17 cellular contexts compared by ENCODE assay signal in the genomic region with DNA sequence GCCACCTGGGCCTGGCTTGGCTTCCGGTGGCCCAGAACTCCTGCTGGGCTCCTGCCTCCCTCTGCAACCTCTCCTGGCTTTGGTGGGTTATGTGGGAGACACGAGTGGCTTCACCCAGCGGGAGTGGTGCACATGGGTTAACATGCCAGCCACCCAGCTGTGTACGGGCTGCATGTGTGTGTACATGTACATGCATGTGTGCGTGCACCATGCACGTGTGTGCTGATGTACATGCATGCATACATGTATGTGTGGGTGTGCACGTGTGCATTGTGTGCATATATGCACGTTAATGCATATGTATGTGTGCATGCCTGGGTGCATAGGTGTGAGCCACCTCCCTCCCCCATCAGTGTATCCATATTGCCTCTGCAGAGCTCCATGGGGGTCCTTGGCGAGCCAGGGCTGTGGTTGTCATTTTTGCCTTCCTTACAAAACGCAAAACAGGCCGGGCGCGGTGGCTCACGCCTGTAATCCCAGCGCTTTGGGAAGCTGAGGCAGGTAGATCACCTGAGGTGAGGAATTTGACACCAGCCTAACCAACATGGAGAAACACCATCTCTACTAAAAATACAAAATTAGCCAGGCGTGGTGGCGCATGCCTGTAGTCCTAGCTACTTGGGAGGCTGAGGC. TPM values are rescaled to one million over a fixed set of nuclear protein-coding genes. Genes with fewer than 3 reads are reported as not detected.
DNase-seq lines count a peak whose midpoint lies in the region; ATAC-seq and TF ChIP-seq lines count a peak whose summit lies in the region.
"Had no signal": no experiment of that assay in that cellular context is flagged by ENCODE, and none has a peak within 500 bp of the region (broad histone marks: within the 10 kb centered on the region; RNA-seq: fewer than 3 reads in every experiment).

No MANE protein-coding gene starts in this region.

- H3K27ac ChIP-seq in heart right ventricle = no peak overlapping the region
- peak overlapping the region; percentile 94 for H3K27ac ChIP-seq in hepatocyte
- H3K27ac ChIP-seq in transverse colon = peak overlapping the region; percentile 32 to 77 (median 73)
- H3K27ac ChIP-seq: 22Rv1, HL-60 had no signal

- WGBS in heart right ventricle, 2 donors = 91 to 95% methylated on average over 17 of the region's 17 CpGs
- WGBS in hepatocyte (ENCODE audit: low lambda C conversion rate, missing lambda C conversion rate) = 96% methylated on average over 17 of the region's 17 CpGs
- WGBS in transverse colon (ENCODE audit: low coverage in 1 of 2), 2 donors = 93% methylated on average over 17 of the region's 17 CpGs; no CpG with 5 or more reads in 1 of the 2 donors

- H3K27me3 ChIP-seq in heart right ventricle (no peaks in the 10 kb centered on the region), hepatocyte (no peaks in the 10 kb centered on the region), transverse colon (no peaks in the 10 kb centered on the region)

- no peak for TF ChIP-seq EP300 in transverse colon (IDR thresholded peaks at IDR 0.05; ENCODE audit: low read depth)

- peak; percentile 61 for DNase-seq in Right ventricle myocardium inferior (ENCODE audit: missing footprints)
- no peak for DNase-seq in heart right ventricle
- DNase-seq in hepatocyte (ENCODE audit: low spot score) = no peak
- no peak for DNase-seq in neural crest cell (ENCODE audit: low read depth, low spot score)
- no peak for DNase-seq in transverse colon
- DNase-seq in globus pallidus (ENCODE audit: low spot score) = no peak
- DNase-seq in retina = no peak
- DNase-seq: Calu3; CD4-positive, alpha-beta T cell; DMS 273 treated with DMSO at 0.1 percent for 48 hours; H9; IMR-90 had no signal

- no peaks in the 10 kb centered on the region for H3K9me2 ChIP-seq in hepatocyte (replicated peaks; ENCODE audit: insufficient read depth)

- H3K4me3 Mint-ChIP-seq in neural crest cell = no peak overlapping the region
- H3K4me3 Mint-ChIP-seq: CD4-positive, alpha-beta T cell; GM23338; H9 had no signal

- H3K4me3 ChIP-seq in heart right ventricle (no peak overlapping the region), hepatocyte (no peak overlapping the region), transverse colon (no peak overlapping the region)
- H3K4me3 ChIP-seq: GM23338 had no signal

- peak overlapping the region; percentile 23 for H3K4me2 ChIP-seq in hepatocyte
- H3K4me2 ChIP-seq: GM23338 had no signal

- intact Hi-C loops in Right ventricle myocardium inferior (cut with DNase I) (no loop called here), heart right ventricle (cut with DNase I) (loop anchor here in 6 of 10 donors (5.0 to 10.0 kb wide), 5 partner anchors 34 to 154 kb away; no protein-coding TSS in a partner anchor), transverse colon (cut with DNase I; ENCODE audit: low total_unique reads) (loop anchor here (10.0 kb wide), 1 partner anchor 142 kb away; no protein-coding TSS in a partner anchor)

- ATAC-seq in Right ventricle myocardium inferior = no peak
- ATAC-seq in heart right ventricle = no peak
- no peak for ATAC-seq in GM21367 (IDR thresholded peaks at IDR 0.05; ENCODE audit: unreplicated experiment)
- ATAC-seq: GM23338 had no signal

- peaks cover 15% of the 10 kb centered on the region for H3K4me1 Mint-ChIP-seq in neural crest cell

- H3K79me2 ChIP-seq in hepatocyte = peaks cover 98% of the 10 kb centered on the region

- H3K27ac Mint-ChIP-seq in neural crest cell (ENCODE audit: unreplicated experiment) = peak overlapping the region; percentile 6
- H3K27ac Mint-ChIP-seq: CD4-positive, alpha-beta T cell; GM23338 had no signal

- TF ChIP-seq CTCF in heart right ventricle (IDR thresholded peaks at IDR 0.05) = no peak
- TF ChIP-seq CTCF in hepatocyte (IDR thresholded peaks at IDR 0.05; ENCODE audit: poor library complexity) = no peak
- TF ChIP-seq CTCF in neural crest cell (conservative IDR thresholded peaks at IDR 0.05) = no peak
- TF ChIP-seq CTCF in transverse colon (IDR thresholded peaks at IDR 0.05) = no peak

- H3K9me3 ChIP-seq in heart right ventricle (no peaks in the 10 kb centered on the region), hepatocyte (ENCODE audit: low read depth) (no peaks in the 10 kb centered on the region), transverse colon (no peaks in the 10 kb centered on the region)

- no peak for TF ChIP-seq POLR2A in transverse colon (IDR thresholded peaks at IDR 0.05)

- H3K27me3 Mint-ChIP-seq in neural crest cell (ENCODE audit: low read depth) = no peaks in the 10 kb centered on the region

- no peaks in the 10 kb centered on the region for H3K9me3 Mint-ChIP-seq in neural crest cell
- H3K9me3 Mint-ChIP-seq: CD4-positive, alpha-beta T cell; GM23338; H9 had no signal

- peaks cover 8 to 72% (median 44%) of the 10 kb centered on the region in 9 donors for H3K4me1 ChIP-seq in heart right ventricle
- H3K4me1 ChIP-seq in hepatocyte (ENCODE audit: insufficient read depth) = peaks cover 27% of the 10 kb centered on the region
- H3K4me1 ChIP-seq in transverse colon = peaks cover 29 to 66% (median 55%) of the 10 kb centered on the region in 4 donors

- no peaks in the 10 kb centered on the region for H3K36me3 Mint-ChIP-seq in neural crest cell (ENCODE audit: low read depth)

- in situ Hi-C loops in transverse colon (cut with MboI; ENCODE audit: low pct_ligation_motif_present in 1 of 4, low pct_unique_long_range_greater_than_20kb in 1 of 4, low sequenced_read_pairs in 3 of 4) = loop anchor here in 1 of 4 donors (10.0 kb wide), 1 partner anchor 142 kb away; no protein-coding TSS in a partner anchor

- H3K36me3 ChIP-seq in heart right ventricle = peaks cover 0 to 18% (median 0%) of the 10 kb centered on the region in 9 donors
- H3K36me3 ChIP-seq in hepatocyte (replicated peaks; ENCODE audit: insufficient read depth, low read depth) = no peaks in the 10 kb centered on the region
- no peaks in the 10 kb centered on the region for H3K36me3 ChIP-seq in transverse colon

- H4K20me1 ChIP-seq in hepatocyte (ENCODE audit: insufficient read depth, poor library complexity, severe bottlenecking) = peaks cover 92% of the 10 kb centered on the region

- no peak overlapping the region for H2AFZ ChIP-seq in hepatocyte
- H2AFZ ChIP-seq: GM23338 had no signal

RNA-seq across cellular contexts. Expression of gene GNA11, which starts 12.5 kb away (rescaled TPM):
- total RNA-seq in Right ventricle myocardium inferior (64.7 TPM), heart right ventricle (10 to 100 TPM; 57.4 to 83.2 (median 68.8) TPM), hepatocyte (53.8 and 60.2 TPM in 2 replicates), neural crest cell (40.6 and 42.5 TPM in 2 replicates), transverse colon (100 to 1,000 TPM; 160 to 467 (median 242) TPM)
- polyA plus RNA-seq in heart right ventricle (10 to 100 TPM; 28.2 to 40.7 TPM), hepatocyte (100 and 115 TPM in 2 replicates)

RNA-seq across cellular contexts. Expression of gene GNA15, which starts 29.2 kb away (rescaled TPM):
- 2.9 TPM for total RNA-seq in Right ventricle myocardium inferior
- 1 to 10 TPM in 5 of 10 donors, under 1 TPM in 5; 0.42 to 8.9 (median 0.99) TPM for total RNA-seq in heart right ventricle
- polyA plus RNA-seq in heart right ventricle = 1 to 10 TPM; 1.0 to 1.4 TPM
- 0.24 and 1.5 TPM in 2 replicates for total RNA-seq in hepatocyte
- polyA plus RNA-seq in hepatocyte = 0.29 and 0.45 TPM in 2 replicates
- total RNA-seq in neural crest cell = not detected in 2 replicates
- 1 to 10 TPM in 2 of 4 donors, not detected in 2; 1.9 to 2.2 TPM for total RNA-seq in transverse colon
- total RNA-seq: Daoy, H9 had no signal
- polyA plus RNA-seq: IMR-90 had no signal

RNA-seq across cellular contexts. Expression of gene TLE5, which starts 44.3 kb away (rescaled TPM):
- total RNA-seq in Right ventricle myocardium inferior (775 TPM), heart right ventricle (100 to 1,000 TPM; 653 to 857 (median 758) TPM), hepatocyte (241 and 260 TPM in 2 replicates), neural crest cell (244 and 247 TPM in 2 replicates), transverse colon (100 to 1,000 TPM; 307 to 561 (median 400) TPM)
- polyA plus RNA-seq in heart right ventricle (1,000 to 10,000 TPM in 1 of 2 donors, 100 to 1,000 TPM in 1; 679 to 1,254 TPM), hepatocyte (308 and 340 TPM in 2 replicates)

Comparison
In these comparisons a context has a peak if more than half of its experiments do, and no peak if none do; other contexts are left out.
1. H3K27ac ChIP-seq: peak in hepatocyte (single experiment) and transverse colon (4 of 4); none in heart right ventricle (0 of 10).